Comparison of ENCODE assay signal across 27 cellular contexts in the genomic region with DNA sequence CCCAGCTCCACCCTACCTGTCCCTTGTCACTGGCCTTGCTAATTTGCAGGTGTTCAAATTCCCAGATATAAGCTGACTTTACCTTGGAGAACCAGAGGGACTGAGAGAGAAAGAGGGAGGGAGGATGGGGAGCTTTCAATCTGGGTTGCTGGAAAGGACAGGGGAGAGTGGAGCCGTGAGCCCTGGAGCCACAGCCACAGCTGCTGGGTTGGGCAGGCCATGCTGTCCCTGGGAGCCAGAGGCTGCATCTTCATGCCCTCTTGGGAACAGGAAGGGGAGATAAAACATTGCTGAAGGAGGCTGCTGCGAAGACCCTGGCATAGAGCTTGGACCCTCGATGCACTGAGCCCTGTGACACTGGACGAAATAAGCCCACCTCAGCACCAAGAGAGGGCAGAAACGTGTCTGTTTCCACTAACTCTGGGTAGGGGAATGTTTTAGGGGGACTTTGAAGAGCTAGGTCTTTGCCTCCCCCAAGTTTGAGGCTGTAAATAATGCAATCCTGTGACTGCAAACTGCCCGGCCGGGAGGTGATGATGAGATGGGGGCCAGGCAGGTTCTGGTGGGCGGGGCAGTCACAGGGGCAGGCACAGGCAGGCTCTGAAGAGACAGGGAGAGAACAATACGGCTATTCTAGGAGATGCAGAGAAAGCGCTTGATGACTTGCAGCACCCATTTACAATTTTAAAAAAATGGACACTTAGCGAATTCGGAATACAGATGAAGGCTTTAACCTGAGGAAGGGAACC. TPM values are rescaled to one million over a fixed set of nuclear protein-coding genes. Genes with fewer than 3 reads are reported as not detected.
DNase-seq lines count a peak whose midpoint lies in the region; ATAC-seq and TF ChIP-seq lines count a peak whose summit lies in the region.
"Had no signal": no experiment of that assay in that cellular context is flagged by ENCODE, and none has a peak within 500 bp of the region (broad histone marks: within the 10 kb centered on the region; RNA-seq: fewer than 3 reads in every experiment).

No MANE protein-coding gene starts in this region.

- no peak for TF ChIP-seq CTCF in mammary epithelial cell (conservative IDR thresholded peaks at IDR 0.05 in 1 of 2, IDR thresholded peaks at IDR 0.05 in 1 of 2; ENCODE audit: extremely low read depth in 1 of 2, insufficient read depth in 1 of 2, low read depth in 1 of 2, low read length in 2 of 2)
- TF ChIP-seq CTCF in MCF 10A (IDR thresholded peaks at IDR 0.05; ENCODE audit: unreplicated experiment), result no peak
- no peak for TF ChIP-seq CTCF in chondrocyte (IDR thresholded peaks at IDR 0.05)
- TF ChIP-seq CTCF in upper lobe of right lung (IDR thresholded peaks at IDR 0.05), result no peak

- no peak overlapping the region for H3K4me3 ChIP-seq in mammary epithelial cell (replicated peaks in 1 of 3; ENCODE audit: insufficient read depth in 1 of 3, low read depth in 2 of 3, low read length in 3 of 3)
- no peak overlapping the region for H3K4me3 ChIP-seq in upper lobe of right lung
- H3K4me3 ChIP-seq: K562, mucosa of descending colon, tibial nerve had no signal

- intact Hi-C loops in mammary epithelial cell (cut with micrococcal nuclease), result no loop called here
- intact Hi-C loops in MCF 10A (cut with micrococcal nuclease), result no loop called here
- intact Hi-C loops in upper lobe of right lung (cut with DNase I), result no loop called here

- H3K9me3 ChIP-seq in mammary epithelial cell (replicated peaks; ENCODE audit: insufficient read depth, low read length) (no peaks in the 10 kb centered on the region), upper lobe of right lung (no peaks in the 10 kb centered on the region)
- H3K9me3 ChIP-seq: mucosa of descending colon, tibial nerve had no signal

- no peak overlapping the region for H2AFZ ChIP-seq in mammary epithelial cell (ENCODE audit: low read depth, low read length)

- POLR2A ChIA-PET in MCF 10A (lab: Yijun Ruan, JAX), result no interaction called here

- no peak overlapping the region for H3K4me3 Mint-ChIP-seq in MCF 10A (ENCODE audit: unreplicated experiment)
- H3K4me3 Mint-ChIP-seq in chondrocyte (ENCODE audit: unreplicated experiment), result no peak overlapping the region
- no peak overlapping the region for H3K4me3 Mint-ChIP-seq in stimulated activated memory B cell treated with anti-CD40 and anti-IgM and Interleukin-4, amounts not matched to agents 10 μg/mL and 1 μg/mL and 100 μg/mL, for 72 hours
- H3K4me3 Mint-ChIP-seq: activated T-cell treated with anti-CD3 and anti-CD28 coated beads, Interleukin-2, amount 50 U/mL, for 4 hours had no signal

- H3K27ac ChIP-seq in mammary epithelial cell (ENCODE audit: insufficient read depth, low read depth, low read length) (no peak overlapping the region), upper lobe of right lung (no peak overlapping the region)
- H3K27ac ChIP-seq: tibial nerve had no signal

- H3K9ac ChIP-seq in mammary epithelial cell (ENCODE audit: insufficient read depth, low read length), result no peak overlapping the region

- H3K4me2 ChIP-seq in mammary epithelial cell (ENCODE audit: insufficient read depth, low read depth, low read length), result no peak overlapping the region

- H3K4me1 ChIP-seq in mammary epithelial cell (ENCODE audit: insufficient read depth, low read length) (peaks cover 9% of the 10 kb centered on the region), upper lobe of right lung (no peaks in the 10 kb centered on the region)
- H3K4me1 ChIP-seq: tibial nerve had no signal

- 5% methylated on average over 10 of the region's 12 CpGs for WGBS in mammary epithelial cell (ENCODE audit: low coverage, missing lambda C conversion rate)

- BruUV-seq in mammary epithelial cell (replicated peaks; lab: Mats Ljungman, UMichigan), result no TSS peak
- BruUV-seq in MCF 10A (replicated peaks; lab: Mats Ljungman, UMichigan), result no TSS peak

- H3K27ac Mint-ChIP-seq in MCF 10A (ENCODE audit: low read depth, unreplicated experiment), result no peak overlapping the region
- no peak overlapping the region for H3K27ac Mint-ChIP-seq in chondrocyte (ENCODE audit: unreplicated experiment)
- no peak overlapping the region for H3K27ac Mint-ChIP-seq in stimulated activated memory B cell treated with anti-CD40 and anti-IgM and Interleukin-4, amounts not matched to agents 10 μg/mL and 1 μg/mL and 100 μg/mL, for 72 hours

- H3K79me2 ChIP-seq in mammary epithelial cell (ENCODE audit: insufficient read depth, low read length), result no peaks in the 10 kb centered on the region

- H3K36me3 ChIP-seq in mammary epithelial cell (ENCODE audit: insufficient read depth, low read length) (no peaks in the 10 kb centered on the region), upper lobe of right lung (no peaks in the 10 kb centered on the region)
- H3K36me3 ChIP-seq: tibial nerve had no signal

- H3K27me3 Mint-ChIP-seq in MCF 10A (ENCODE audit: insufficient read depth, unreplicated experiment), result no peaks in the 10 kb centered on the region
- H3K27me3 Mint-ChIP-seq in chondrocyte (ENCODE audit: low read depth), result peaks cover 34% of the 10 kb centered on the region
- peaks cover 67% of the 10 kb centered on the region for H3K27me3 Mint-ChIP-seq in stimulated activated memory B cell treated with anti-CD40 and anti-IgM and Interleukin-4, amounts not matched to agents 10 μg/mL and 1 μg/mL and 100 μg/mL, for 72 hours

- DNase-seq in mammary epithelial cell (peak; percentile 46), MCF 10A (ENCODE audit: unreplicated experiment) (no peak), chondrocyte (ENCODE audit: low spot score) (peak; percentile 53), occipital lobe (lab: John Stamatoyannopoulos, UW) (peak; percentile 16), upper lobe of right lung (peak; percentile 35), HK-2 (ENCODE audit: unreplicated experiment) (no peak), HCEC 1CT (no peak)
- DNase-seq: activated CD4-positive, alpha-beta T cell treated with anti-CD3 and anti-CD28 coated beads for 1 hour; activated naive CD4-positive, alpha-beta T cell treated with anti-CD3 and anti-CD28 coated beads, Interleukin-2, amount 50 U/mL, for 16 hours; activated T-cell treated with anti-CD3 and anti-CD28 coated beads, Interleukin-2, amount 50 U/mL, for 4 hours; effector CD8-positive, alpha-beta T cell; erythroblast; foreskin fibroblast; GOT3; left ventricle myocardium superior; MV-4-11; NCI-H187; NCI-H226; NCI-H82; SHP77; stimulated activated CD4-positive, alpha-beta T cell treated with anti-CD3 and anti-CD28 coated beads, Interleukin-4, amount 100 ng/mL, for 1 hour; stimulated activated naive CD4-positive, alpha-beta T cell treated with Interleukin-2 at 50 U/mL for 16 hours; SW 1271 had no signal

- no peaks in the 10 kb centered on the region for H4K20me1 ChIP-seq in mammary epithelial cell (ENCODE audit: insufficient read depth, low read length)

- H3K9me3 Mint-ChIP-seq in MCF 10A (ENCODE audit: unreplicated experiment), result no peaks in the 10 kb centered on the region
- H3K9me3 Mint-ChIP-seq in chondrocyte (ENCODE audit: low read depth), result peaks cover 2% of the 10 kb centered on the region
- no peaks in the 10 kb centered on the region for H3K9me3 Mint-ChIP-seq in stimulated activated memory B cell treated with anti-CD40 and anti-IgM and Interleukin-4, amounts not matched to agents 10 μg/mL and 1 μg/mL and 100 μg/mL, for 72 hours
- H3K9me3 Mint-ChIP-seq: activated T-cell treated with anti-CD3 and anti-CD28 coated beads, Interleukin-2, amount 50 U/mL, for 4 hours had no signal

- H3K4me1 Mint-ChIP-seq in MCF 10A (ENCODE audit: insufficient read depth, unreplicated experiment) (no peaks in the 10 kb centered on the region), chondrocyte (ENCODE audit: low read depth) (no peaks in the 10 kb centered on the region)
- no peaks in the 10 kb centered on the region for H3K4me1 Mint-ChIP-seq in stimulated activated memory B cell treated with anti-CD40 and anti-IgM and Interleukin-4, amounts not matched to agents 10 μg/mL and 1 μg/mL and 100 μg/mL, for 72 hours

- no peaks in the 10 kb centered on the region for H3K36me3 Mint-ChIP-seq in MCF 10A (ENCODE audit: insufficient read depth, unreplicated experiment)
- no peaks in the 10 kb centered on the region for H3K36me3 Mint-ChIP-seq in chondrocyte (ENCODE audit: low read depth)
- H3K36me3 Mint-ChIP-seq in stimulated activated memory B cell treated with anti-CD40 and anti-IgM and Interleukin-4, amounts not matched to agents 10 μg/mL and 1 μg/mL and 100 μg/mL, for 72 hours, result no peaks in the 10 kb centered on the region

- H3K27me3 ChIP-seq in mammary epithelial cell (ENCODE audit: insufficient read depth, low read length) (no peaks in the 10 kb centered on the region), upper lobe of right lung (peaks cover 17% of the 10 kb centered on the region)
- H3K27me3 ChIP-seq: tibial nerve had no signal

- ATAC-seq in upper lobe of right lung, result no peak
- ATAC-seq in stimulated activated memory B cell treated with anti-CD40 and anti-IgM and Interleukin-4, amounts not matched to agents 10 μg/mL and 1 μg/mL and 100 μg/mL, for 72 hours, result no peak
- ATAC-seq: activated T-cell treated with anti-CD3 and anti-CD28 coated beads, Interleukin-2, amount 50 U/mL, for 4 hours; K562; left ventricle myocardium superior; mucosa of descending colon had no signal

- in situ Hi-C loops in mammary epithelial cell (cut with MboI; ENCODE audit: low sequenced_read_pairs in 2 of 2), result no loop called here

- CTCF ChIA-PET in mammary epithelial cell (lab: Charles Lee; ENCODE audit: low non-redundant PET) (no interaction called here), MCF 10A (lab: Yijun Ruan, JAX) (interaction anchor here (0.7 kb wide), 1 partner anchor 15 kb away, joined by 3 read pairs; no protein-coding TSS in a partner anchor)

- dilution Hi-C loops in mammary epithelial cell (cut with HindIII; ENCODE audit: low sequenced_read_pairs), result no loop called here

RNA-seq across cellular contexts. Expression of a gene that starts 5.8 kb away (rescaled TPM):
- total RNA-seq in mammary epithelial cell, result under 1 TPM; 0.07 to 0.50 TPM
- polyA plus RNA-seq in mammary epithelial cell, result 0.06 TPM
- polyA minus RNA-seq in mammary epithelial cell, result not detected
- not detected in 2 replicates for total RNA-seq in MCF 10A (2022)
- 0.67 to 1.6 TPM (median 0.69 TPM) in 3 replicates for total RNA-seq in chondrocyte
- total RNA-seq in occipital lobe, result 4.8 TPM
- 0.32 TPM for total RNA-seq in upper lobe of right lung
- polyA plus RNA-seq: K562 had no signal

Comparison
In these comparisons a context has a peak if more than half of its experiments do, and no peak if none do; other contexts are left out.
1. DNase-seq: peak in mammary epithelial cell (single experiment), chondrocyte (single experiment), occipital lobe (single experiment) and upper lobe of right lung (single experiment); none in MCF 10A (single experiment), HK-2 (single experiment) and HCEC 1CT (single experiment).